Comparison of ENCODE assay signal across 1 cellular context in genomic region chr10:82358486-82359097, GRCh38.
TF ChIP-seq lines count a peak whose summit lies in the region.

No MANE protein-coding gene starts in this region.

TF ChIP-seq in IMR-90, 13 proteins besides CTCF, POLR2A, EP300 and RAD21:
- no peak for TF ChIP-seq NFE2L2 (IDR thresholded peaks at IDR 0.05; ENCODE audit: low read depth, low read length)
- TF ChIP-seq MXI1 (IDR thresholded peaks at IDR 0.05; ENCODE audit: borderline replicate concordance, low read depth, low read length) = no peak
- TF ChIP-seq CHD1 (IDR thresholded peaks at IDR 0.05; ENCODE audit: low read depth, low read length) = no peak
- TF ChIP-seq RCOR1 (IDR thresholded peaks at IDR 0.05; ENCODE audit: insufficient replicate concordance, low read length) = no peak
- no peak for TF ChIP-seq ELK1 (IDR thresholded peaks at IDR 0.05; ENCODE audit: borderline replicate concordance, low read depth, low read length)
- no peak for TF ChIP-seq FOS (IDR thresholded peaks at IDR 0.05; ENCODE audit: low read depth, low read length)
- TF ChIP-seq MAFK (IDR thresholded peaks at IDR 0.05; ENCODE audit: low read depth, low read length) = no peak
- TF ChIP-seq USF2 (IDR thresholded peaks at IDR 0.05; ENCODE audit: low read depth, low read length) = no peak
- TF ChIP-seq BHLHE40 (IDR thresholded peaks at IDR 0.05; ENCODE audit: low read depth, low read length) = no peak
- TF ChIP-seq SMC3 (IDR thresholded peaks at IDR 0.05; ENCODE audit: low read depth, low read length) = no peak
- TF ChIP-seq CEBPB (IDR thresholded peaks at IDR 0.05; ENCODE audit: low read depth, low read length) = no peak
